In genomic region chr1:39850606-39851216, GRCh38 we compare ENCODE assay signal across 23 cellular contexts. TPM values are rescaled to one million over a fixed set of nuclear protein-coding genes. Genes with fewer than 3 reads are reported as not detected.
A peak's percentile ranks its signal among the peaks of the same experiment; 100 is the strongest.
DNase-seq lines count a peak whose midpoint lies in the region; ATAC-seq and TF ChIP-seq lines count a peak whose summit lies in the region.
"Had no signal": no experiment of that assay in that cellular context is flagged by ENCODE, and none has a peak within 500 bp of the region (broad histone marks: within the 10 kb centered on the region; RNA-seq: fewer than 3 reads in every experiment).

No MANE protein-coding gene starts in this region.

- ATAC-seq in activated T-cell treated with anti-CD3 and anti-CD28 coated beads, Interleukin-2, amount 50 U/mL, for 72 hours (replicated peaks in 1 of 2), result peak in 1 of 2 donors; percentile 25
- ATAC-seq in esophagus mucosa (peak; percentile 79), HG02970 (IDR thresholded peaks at IDR 0.05; ENCODE audit: low FRiP score, unreplicated experiment) (no peak)
- ATAC-seq: left lung had no signal

- no peak for DNase-seq in activated T-cell treated with anti-CD3 and anti-CD28 coated beads, Interleukin-2, amount 50 U/mL, for 72 hours
- no peak for DNase-seq in activated T-cell treated with anti-CD3 and anti-CD28 coated beads, Interleukin-2, amount 50 U/mL, for 48 hours
- DNase-seq in RWPE1 (ENCODE audit: low spot score), result peak; percentile 9
- peak; percentile 64 for DNase-seq in testis
- no peak for DNase-seq in activated CD4-positive, alpha-beta T cell treated with anti-CD3 and anti-CD28 coated beads for 1 hour
- no peak for DNase-seq in endothelial cell (ENCODE audit: low spot score)
- DNase-seq: activated CD4-positive, CD25-positive, alpha-beta regulatory T cell; activated effector memory CD4-positive, alpha-beta T cell treated with anti-CD3 and anti-CD28 coated beads, Interleukin-2, amount 50 U/mL, for 16 hours; adrenal gland; DMS53; dorsolateral prefrontal cortex; H7; left lung; NCI-H187 treated with DMSO at 0.1 percent for 48 hours; NCI-H526; SHP77 had no signal

- WGBS in testis, 2 donors, result 49 to 71% methylated on average over 3 of the region's 3 CpGs

- peaks cover 37% of the 10 kb centered on the region for H3K4me1 Mint-ChIP-seq in activated T-cell treated with anti-CD3 and anti-CD28 coated beads, Interleukin-2, amount 50 U/mL, for 72 hours (ENCODE audit: low read depth)
- peaks cover 4% of the 10 kb centered on the region for H3K4me1 Mint-ChIP-seq in endothelial cell (ENCODE audit: unreplicated experiment)

- no peaks in the 10 kb centered on the region for H3K9me3 Mint-ChIP-seq in activated T-cell treated with anti-CD3 and anti-CD28 coated beads, Interleukin-2, amount 50 U/mL, for 72 hours
- no peaks in the 10 kb centered on the region for H3K9me3 Mint-ChIP-seq in endothelial cell (ENCODE audit: unreplicated experiment)
- H3K9me3 Mint-ChIP-seq: CD14-positive monocyte; IgD-negative memory B cell; T-helper 1 cell treated with Interleukin-12 subunit alpha and Interleukin-12 subunit beta and Interleukin-4 antibody, amounts not matched to agents 30 μg/mL and 1 μg/mL, for 36 hours had no signal

- H3K27ac ChIP-seq in RWPE1, result no peak overlapping the region
- peak overlapping the region in 1 of 2 donors; percentile 50 for H3K27ac ChIP-seq in testis
- H3K27ac ChIP-seq: adrenal gland, dorsolateral prefrontal cortex, esophagus muscularis mucosa, left lung, neutrophil had no signal

- CTCF ChIA-PET in RWPE1 (lab: Yijun Ruan, JAX), result interaction anchor here (0.7 to 0.9 kb wide), 2 partner anchors 9 to 51 kb away, joined by 3 to 5 read pairs; partner anchors contain the start of gene MYCL

- H3K27me3 ChIP-seq in testis, result no peaks in the 10 kb centered on the region
- H3K27me3 ChIP-seq: adrenal gland, dorsolateral prefrontal cortex, esophagus muscularis mucosa, left lung, neutrophil had no signal

- H3K4me3 Mint-ChIP-seq in activated T-cell treated with anti-CD3 and anti-CD28 coated beads, Interleukin-2, amount 50 U/mL, for 72 hours, result peak overlapping the region in 1 of 2 donors; percentile 58
- no peak overlapping the region for H3K4me3 Mint-ChIP-seq in endothelial cell (ENCODE audit: unreplicated experiment)
- H3K4me3 Mint-ChIP-seq: CD14-positive monocyte; IgD-negative memory B cell; T-helper 1 cell treated with Interleukin-12 subunit alpha and Interleukin-12 subunit beta and Interleukin-4 antibody, amounts not matched to agents 30 μg/mL and 1 μg/mL, for 36 hours had no signal

- H3K36me3 Mint-ChIP-seq in activated T-cell treated with anti-CD3 and anti-CD28 coated beads, Interleukin-2, amount 50 U/mL, for 72 hours (ENCODE audit: insufficient read depth in 2 of 2), result peaks cover 2 to 7% of the 10 kb centered on the region in 2 donors
- peaks cover 4% of the 10 kb centered on the region for H3K36me3 Mint-ChIP-seq in endothelial cell (ENCODE audit: low read depth, unreplicated experiment)

- peaks cover 9% of the 10 kb centered on the region for H3K4me1 ChIP-seq in testis

- TF ChIP-seq POLR2A in testis (IDR thresholded peaks at IDR 0.05), result no peak

- H3K36me3 ChIP-seq in testis (ENCODE audit: low read depth, missing control alignments), result no peaks in the 10 kb centered on the region
- H3K36me3 ChIP-seq: neutrophil had no signal

- H3K4me3 ChIP-seq in testis, result no peak overlapping the region
- H3K4me3 ChIP-seq: adrenal gland, dorsolateral prefrontal cortex, esophagus muscularis mucosa, left lung had no signal

- TF ChIP-seq CTCF in RWPE1 (conservative IDR thresholded peaks at IDR 0.05; ENCODE audit: low read depth) (no peak), testis (IDR thresholded peaks at IDR 0.05) (no peak), endothelial cell (IDR thresholded peaks at IDR 0.05; ENCODE audit: unreplicated experiment) (no peak)

- POLR2A ChIA-PET in RWPE1 (lab: Yijun Ruan, JAX; ENCODE audit: low non-redundant PET), result no interaction called here

- peak overlapping the region; percentile 92 for H3K27ac Mint-ChIP-seq in activated T-cell treated with anti-CD3 and anti-CD28 coated beads, Interleukin-2, amount 50 U/mL, for 72 hours
- H3K27ac Mint-ChIP-seq in endothelial cell (ENCODE audit: unreplicated experiment), result no peak overlapping the region
- H3K27ac Mint-ChIP-seq: CD14-positive monocyte; T-helper 1 cell treated with Interleukin-12 subunit alpha and Interleukin-12 subunit beta and Interleukin-4 antibody, amounts not matched to agents 30 μg/mL and 1 μg/mL, for 36 hours had no signal

- H3K27me3 Mint-ChIP-seq in activated T-cell treated with anti-CD3 and anti-CD28 coated beads, Interleukin-2, amount 50 U/mL, for 72 hours (ENCODE audit: low read depth), result no peaks in the 10 kb centered on the region
- H3K27me3 Mint-ChIP-seq in endothelial cell (ENCODE audit: unreplicated experiment), result no peaks in the 10 kb centered on the region
- H3K27me3 Mint-ChIP-seq: IgD-negative memory B cell had no signal

- intact Hi-C loops in testis (cut with DNase I; ENCODE audit: low total_unique reads), result no loop called here

- no peaks in the 10 kb centered on the region for H3K9me3 ChIP-seq in testis
- H3K9me3 ChIP-seq: adrenal gland, esophagus muscularis mucosa, left lung, neutrophil had no signal

RNA-seq across cellular contexts. Expression of gene TRIT1, which starts 32.6 kb away (rescaled TPM):
- total RNA-seq in activated T-cell treated with anti-CD3 and anti-CD28 coated beads, Interleukin-2, amount 50 U/mL, for 72 hours, result 10 to 100 TPM; 20.5 to 22.6 TPM
- total RNA-seq in esophagus mucosa, result 18.4 TPM
- 10 to 100 TPM; 21.4 to 21.7 TPM for total RNA-seq in testis
- 20.5 TPM for polyA plus RNA-seq in testis (ENCODE audit: insufficient read depth, low read depth, low replicate concordance)
- 16.1 TPM for total RNA-seq in endothelial cell (ENCODE audit: unreplicated experiment)

RNA-seq across cellular contexts. Expression of gene MYCL, which starts 51.0 kb away (rescaled TPM):
- total RNA-seq in activated T-cell treated with anti-CD3 and anti-CD28 coated beads, Interleukin-2, amount 50 U/mL, for 72 hours, result under 1 TPM; 0.30 to 0.70 TPM
- total RNA-seq in esophagus mucosa (16.9 TPM), testis (1 to 10 TPM; 3.3 to 4.6 TPM), endothelial cell (ENCODE audit: unreplicated experiment) (20.1 TPM)
- polyA plus RNA-seq in testis (ENCODE audit: insufficient read depth, low read depth, low replicate concordance), result 3.1 TPM

Comparison
In these comparisons a context has a peak if more than half of its experiments do, and no peak if none do; other contexts are left out.
1. DNase-seq: peak in RWPE1 (single experiment) and testis (single experiment); none in activated T-cell treated with anti-CD3 and anti-CD28 coated beads, Interleukin-2, amount 50 U/mL, for 72 hours (0 of 2), activated T-cell treated with anti-CD3 and anti-CD28 coated beads, Interleukin-2, amount 50 U/mL, for 48 hours (0 of 2), activated CD4-positive, alpha-beta T cell treated with anti-CD3 and anti-CD28 coated beads for 1 hour (single experiment) and endothelial cell (single experiment).